In the genomic region with DNA sequence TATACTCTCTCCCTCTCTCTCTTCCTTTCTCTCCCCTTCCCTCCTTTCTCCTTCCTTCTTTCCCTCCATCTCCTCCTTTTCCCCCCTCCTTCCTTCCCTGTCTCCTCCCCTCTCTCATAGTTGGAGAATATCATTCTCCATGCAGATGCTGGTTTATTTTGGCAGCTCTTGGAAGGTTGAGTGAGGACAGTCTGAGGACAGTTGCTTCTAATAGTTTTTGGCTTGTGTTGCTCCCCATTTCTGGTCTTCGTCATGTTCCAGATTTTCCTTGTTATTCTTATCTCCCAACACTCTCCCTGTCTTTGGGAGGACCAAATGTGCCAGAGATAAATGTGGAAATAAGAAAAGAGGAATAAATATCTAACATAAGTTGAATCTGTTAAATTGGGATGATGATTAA, we compare ENCODE assay signal across 16 cellular contexts.
DNase-seq lines count a peak whose midpoint lies in the region; ATAC-seq and TF ChIP-seq lines count a peak whose summit lies in the region.
"Had no signal": no experiment of that assay in that cellular context is flagged by ENCODE, and none has a peak within 500 bp of the region (broad histone marks: within the 10 kb centered on the region; RNA-seq: fewer than 3 reads in every experiment).

No MANE protein-coding gene starts in this region.

- DNase-seq in Right ventricle myocardium superior (no peak), right atrium auricular region (ENCODE audit: low spot score) (no peak), fibroblast of the aortic adventitia (ENCODE audit: low read depth) (peak; percentile 64), left ventricle myocardium superior (no peak), NCI-H128 (lab: John Stamatoyannopoulos, UW; ENCODE audit: unreplicated experiment) (no peak), iPS-NIHi7 (ENCODE audit: extremely low spot score) (no peak), SKM-1 (lab: John Stamatoyannopoulos, UW; ENCODE audit: unreplicated experiment) (no peak)
- DNase-seq: 8988T; AML-193; Caco-2; CD8-positive, alpha-beta memory T cell; DND-41; GDM1; HCEC 1CT had no signal

- no peaks in the 10 kb centered on the region for H3K36me3 ChIP-seq in right atrium auricular region
- H3K36me3 ChIP-seq: BLaER1 had no signal

- H3K4me3 ChIP-seq in right atrium auricular region, result no peak overlapping the region
- H3K4me3 ChIP-seq in fibroblast of the aortic adventitia (ENCODE audit: low read depth, low read length), result no peak overlapping the region
- H3K4me3 ChIP-seq: BLaER1 had no signal

- no peaks in the 10 kb centered on the region for H3K9me3 ChIP-seq in right atrium auricular region
- H3K9me3 ChIP-seq: BLaER1, Caco-2 had no signal

- TF ChIP-seq CTCF in right atrium auricular region (IDR thresholded peaks at IDR 0.05) (no peak), fibroblast of the aortic adventitia (IDR thresholded peaks at IDR 0.05; ENCODE audit: insufficient read depth, low read length) (no peak)

- peak; percentile 71 for ATAC-seq in Right ventricle myocardium superior (ENCODE audit: poor library complexity)
- peak; percentile 88 for ATAC-seq in left ventricle myocardium superior
- ATAC-seq: HepG2 had no signal

- no peaks in the 10 kb centered on the region for H3K27me3 ChIP-seq in right atrium auricular region

- no peak overlapping the region for H3K27ac ChIP-seq in right atrium auricular region
- H3K27ac ChIP-seq: BLaER1 had no signal

- no peaks in the 10 kb centered on the region for H3K4me1 ChIP-seq in right atrium auricular region
- H3K4me1 ChIP-seq: BLaER1, Caco-2 had no signal

- intact Hi-C loops in Right ventricle myocardium superior (cut with DNase I), result no loop called here
- intact Hi-C loops in left ventricle myocardium superior (cut with micrococcal nuclease), result no loop called here
